ENCODE assay signal across 30 cellular contexts in the genomic region with DNA sequence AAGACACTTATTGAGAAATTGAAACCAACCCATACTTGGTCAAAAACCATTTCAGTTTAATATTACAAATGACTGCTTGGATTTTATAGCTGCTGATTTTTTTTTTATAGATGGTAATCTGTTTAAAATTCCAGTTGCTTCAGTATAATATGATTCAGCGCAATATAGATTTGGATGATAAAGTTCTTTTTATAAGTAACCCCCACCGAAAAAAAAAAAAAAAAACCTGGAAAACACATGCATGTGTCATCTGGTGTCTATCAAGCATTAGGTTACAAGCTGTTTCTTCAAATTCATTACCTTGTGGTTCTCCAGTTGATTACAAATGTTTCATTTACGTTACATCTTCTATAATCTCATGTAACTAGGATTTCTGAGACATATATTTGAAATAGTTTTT.
"Had no signal": no experiment of that assay in that cellular context is flagged by ENCODE, and none has a peak within 500 bp of the region (broad histone marks: within the 10 kb centered on the region; RNA-seq: fewer than 3 reads in every experiment).

No MANE protein-coding gene starts in this region.

- H3K27me3 ChIP-seq: adrenal gland, body of pancreas, colonic mucosa, esophagus squamous epithelium had no signal

- H3K4me1 Mint-ChIP-seq: activated CD4-positive, alpha-beta T cell treated with anti-CD3 and anti-CD28 coated beads for 36 hours; activated CD4-positive, alpha-beta T cell treated with anti-CD3 and anti-CD28 coated beads, Interleukin-2, amount 10 ng/mL, durations not matched to agents 24 days and 14 days; activated CD8-positive, alpha-beta memory T cell treated with anti-CD3 and anti-CD28 coated beads, Interleukin-2, amount 10 ng/mL, durations not matched to agents 7 days and 5 days; activated naive CD4-positive, alpha-beta T cell treated with anti-CD3 and anti-CD28 coated beads, Interleukin-2, amount 50 U/mL, for 24 hours; activated naive CD8-positive, alpha-beta T cell treated with anti-CD3 and anti-CD28 coated beads for 36 hours; activated naive CD8-positive, alpha-beta T cell treated with anti-CD3 and anti-CD28 coated beads, Interleukin-2, amount 50 U/mL, for 24 hours had no signal

- H3K27me3 Mint-ChIP-seq: activated CD4-positive, alpha-beta memory T cell treated with anti-CD3 and anti-CD28 coated beads for 36 hours; activated CD4-positive, alpha-beta T cell treated with anti-CD3 and anti-CD28 coated beads for 36 hours; activated CD4-positive, alpha-beta T cell treated with anti-CD3 and anti-CD28 coated beads, Interleukin-2, amount 10 ng/mL, durations not matched to agents 24 days and 14 days; activated CD8-positive, alpha-beta memory T cell treated with anti-CD3 and anti-CD28 coated beads, Interleukin-2, amount 10 ng/mL, durations not matched to agents 7 days and 5 days; activated naive CD4-positive, alpha-beta T cell treated with anti-CD3 and anti-CD28 coated beads, Interleukin-2, amount 50 U/mL, for 24 hours; activated naive CD8-positive, alpha-beta T cell treated with anti-CD3 and anti-CD28 coated beads for 36 hours; activated naive CD8-positive, alpha-beta T cell treated with anti-CD3 and anti-CD28 coated beads, Interleukin-2, amount 50 U/mL, for 24 hours had no signal

- DNase-seq: activated CD4-positive, alpha-beta memory T cell treated with anti-CD3 and anti-CD28 coated beads for 36 hours; activated CD4-positive, alpha-beta T cell treated with anti-CD3 and anti-CD28 coated beads for 36 hours; activated CD4-positive, alpha-beta T cell treated with anti-CD3 and anti-CD28 coated beads, Interleukin-2, amount 10 ng/mL, durations not matched to agents 24 days and 14 days; activated CD4-positive, CD25-positive, alpha-beta regulatory T cell; activated CD4-positive, CD25-positive, alpha-beta regulatory T cell treated with anti-CD3 and anti-CD28 coated beads, Interleukin-2, amount 50 U/mL, for 72 hours; activated CD8-positive, alpha-beta memory T cell treated with anti-CD3 and anti-CD28 coated beads, Interleukin-2, amount 10 ng/mL, durations not matched to agents 7 days and 5 days; activated CD8-positive, alpha-beta memory T cell treated with anti-CD3 and anti-CD28 coated beads, Interleukin-2, amount 50 U/mL, for 4 hours; activated CD8-positive, alpha-beta T cell treated with anti-CD3 and anti-CD28 coated beads, Interleukin-2, amount 10 ng/mL, durations not matched to agents 7 days and 5 days; activated effector memory CD4-positive, alpha-beta T cell treated with anti-CD3 and anti-CD28 coated beads, Interleukin-2, amount 50 U/mL, for 16 hours; activated naive CD4-positive, alpha-beta T cell treated with anti-CD3 and anti-CD28 coated beads for 36 hours; activated naive CD8-positive, alpha-beta T cell treated with anti-CD3 and anti-CD28 coated beads for 36 hours; activated naive CD8-positive, alpha-beta T cell treated with anti-CD3 and anti-CD28 coated beads, Interleukin-2, amount 50 U/mL, for 24 hours; activated T-cell treated with anti-CD3 and anti-CD28 coated beads, Interleukin-2, amount 50 U/mL, for 1 hour; activated T-cell treated with anti-CD3 and anti-CD28 coated beads, Interleukin-2, amount 50 U/mL, for 48 hours; adrenal gland; amygdala; aorta; body of pancreas; central memory CD4-positive, alpha-beta T cell; cerebellar nuclear complex; colonic mucosa; effector CD8-positive, alpha-beta T cell; esophagus squamous epithelium; foreskin melanocyte; head of caudate nucleus; hippocampal formation had no signal

- H3K9me3 ChIP-seq: adrenal gland, body of pancreas, colonic mucosa, esophagus squamous epithelium had no signal

- H3K4me1 ChIP-seq: adrenal gland, body of pancreas, colonic mucosa, esophagus squamous epithelium had no signal

- H3K27ac Mint-ChIP-seq: activated CD4-positive, alpha-beta memory T cell treated with anti-CD3 and anti-CD28 coated beads for 36 hours; activated CD4-positive, alpha-beta T cell treated with anti-CD3 and anti-CD28 coated beads for 36 hours; activated CD4-positive, alpha-beta T cell treated with anti-CD3 and anti-CD28 coated beads, Interleukin-2, amount 10 ng/mL, durations not matched to agents 24 days and 14 days; activated CD8-positive, alpha-beta memory T cell treated with anti-CD3 and anti-CD28 coated beads, Interleukin-2, amount 10 ng/mL, durations not matched to agents 7 days and 5 days; activated CD8-positive, alpha-beta T cell treated with anti-CD3 and anti-CD28 coated beads, Interleukin-2, amount 10 ng/mL, durations not matched to agents 7 days and 5 days; activated naive CD4-positive, alpha-beta T cell treated with anti-CD3 and anti-CD28 coated beads for 36 hours; activated naive CD4-positive, alpha-beta T cell treated with anti-CD3 and anti-CD28 coated beads, Interleukin-2, amount 50 U/mL, for 24 hours; activated naive CD8-positive, alpha-beta T cell treated with anti-CD3 and anti-CD28 coated beads for 36 hours; activated naive CD8-positive, alpha-beta T cell treated with anti-CD3 and anti-CD28 coated beads, Interleukin-2, amount 50 U/mL, for 24 hours; activated T-helper 1 cell treated with anti-CD3 and anti-CD28 coated beads, Interleukin-12 subunit alpha, Interleukin-12 subunit beta, Interleukin-2, Interleukin-4 antibody, amounts not matched to agents 30 ng/mL and 10 ng/mL and 1 ng/mL, durations not matched to agents 14 hours and 24 hours and 36 hours; activated T-helper 2 cell treated with anti-CD3 and anti-CD28 coated beads, Interferon-gamma antibody, Interleukin-2, Interleukin-4, amounts not matched to agents 10 μg/mL and 5 μg/mL and 100 μg/mL, durations not matched to agents 14 hours and 24 hours and 36 hours had no signal

- H3K4me3 Mint-ChIP-seq: activated CD4-positive, alpha-beta memory T cell treated with anti-CD3 and anti-CD28 coated beads for 36 hours; activated CD4-positive, alpha-beta T cell treated with anti-CD3 and anti-CD28 coated beads for 36 hours; activated CD4-positive, alpha-beta T cell treated with anti-CD3 and anti-CD28 coated beads, Interleukin-2, amount 10 ng/mL, durations not matched to agents 24 days and 14 days; activated CD8-positive, alpha-beta memory T cell treated with anti-CD3 and anti-CD28 coated beads, Interleukin-2, amount 10 ng/mL, durations not matched to agents 7 days and 5 days; activated CD8-positive, alpha-beta T cell treated with anti-CD3 and anti-CD28 coated beads, Interleukin-2, amount 10 ng/mL, durations not matched to agents 7 days and 5 days; activated naive CD4-positive, alpha-beta T cell treated with anti-CD3 and anti-CD28 coated beads for 36 hours; activated naive CD4-positive, alpha-beta T cell treated with anti-CD3 and anti-CD28 coated beads, Interleukin-2, amount 50 U/mL, for 24 hours; activated naive CD8-positive, alpha-beta T cell treated with anti-CD3 and anti-CD28 coated beads for 36 hours; activated naive CD8-positive, alpha-beta T cell treated with anti-CD3 and anti-CD28 coated beads, Interleukin-2, amount 50 U/mL, for 24 hours; activated T-helper 1 cell treated with anti-CD3 and anti-CD28 coated beads, Interleukin-12 subunit alpha, Interleukin-12 subunit beta, Interleukin-2, Interleukin-4 antibody, amounts not matched to agents 30 ng/mL and 10 ng/mL and 1 ng/mL, durations not matched to agents 14 hours and 24 hours and 36 hours had no signal

- H3K27ac ChIP-seq: adrenal gland, body of pancreas, colonic mucosa, epithelial cell of prostate, esophagus squamous epithelium had no signal

- ATAC-seq: activated CD4-positive, alpha-beta T cell treated with anti-CD3 and anti-CD28 coated beads for 36 hours; activated CD8-positive, alpha-beta memory T cell treated with anti-CD3 and anti-CD28 coated beads, Interleukin-2, amount 10 ng/mL, durations not matched to agents 7 days and 5 days; activated CD8-positive, alpha-beta T cell treated with anti-CD3 and anti-CD28 coated beads, Interleukin-2, amount 10 ng/mL, durations not matched to agents 7 days and 5 days; activated naive CD8-positive, alpha-beta T cell treated with anti-CD3 and anti-CD28 coated beads, Interleukin-2, amount 50 U/mL, for 24 hours; body of pancreas had no signal

- H3K36me3 Mint-ChIP-seq: activated CD8-positive, alpha-beta memory T cell treated with anti-CD3 and anti-CD28 coated beads, Interleukin-2, amount 10 ng/mL, durations not matched to agents 7 days and 5 days; activated naive CD4-positive, alpha-beta T cell treated with anti-CD3 and anti-CD28 coated beads, Interleukin-2, amount 50 U/mL, for 24 hours; activated naive CD8-positive, alpha-beta T cell treated with anti-CD3 and anti-CD28 coated beads for 36 hours had no signal

- H3K9me3 Mint-ChIP-seq: activated naive CD4-positive, alpha-beta T cell treated with anti-CD3 and anti-CD28 coated beads for 36 hours; activated naive CD4-positive, alpha-beta T cell treated with anti-CD3 and anti-CD28 coated beads, Interleukin-2, amount 50 U/mL, for 24 hours had no signal

- H3K36me3 ChIP-seq: adrenal gland, colonic mucosa, esophagus squamous epithelium had no signal

- H3K4me3 ChIP-seq: adrenal gland, body of pancreas, colonic mucosa, esophagus squamous epithelium had no signal
